2 cellular contexts compared by ENCODE assay signal in the genomic region with DNA sequence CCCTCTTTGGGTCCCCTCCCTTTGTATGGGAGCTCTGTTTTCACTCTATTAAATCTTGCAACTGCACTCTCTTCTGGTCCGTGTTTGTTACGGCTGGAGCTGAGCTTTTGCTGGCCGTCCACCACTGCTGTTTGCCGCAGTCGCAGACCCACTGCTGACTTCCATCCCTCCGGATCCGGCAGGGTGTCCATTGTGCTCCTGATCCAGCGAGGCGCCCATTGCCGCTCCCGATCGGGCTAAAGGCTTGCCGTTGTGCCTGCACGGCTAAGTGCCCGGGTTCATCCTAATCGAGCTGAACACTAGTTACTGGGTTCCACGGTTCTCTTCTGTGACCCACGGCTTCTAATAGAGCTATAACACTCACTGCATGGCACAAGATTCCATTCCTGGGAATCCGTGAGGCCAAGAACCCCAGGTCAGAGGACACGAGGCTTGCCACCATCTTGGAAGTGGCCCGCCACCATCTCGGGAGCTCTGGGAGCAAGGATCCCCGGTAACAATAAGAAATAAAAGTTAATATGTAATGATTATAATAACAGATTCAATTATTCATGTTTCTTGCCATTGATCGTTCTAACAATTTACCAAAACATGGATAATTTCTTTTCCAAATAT. TPM values are rescaled to one million over a fixed set of nuclear protein-coding genes. Genes with fewer than 3 reads are reported as not detected.
"Had no signal": no experiment of that assay in that cellular context is flagged by ENCODE, and none has a peak within 500 bp of the region (broad histone marks: within the 10 kb centered on the region; RNA-seq: fewer than 3 reads in every experiment).

No MANE protein-coding gene starts in this region.

RNA-seq across cellular contexts. Expression of a gene that starts 19.7 kb away (rescaled TPM):
- total RNA-seq: endothelial cell of umbilical vein had no signal
- polyA plus RNA-seq: immature natural killer cell had no signal
